In genomic region chr16:75252049-75252864, GRCh38 we compare ENCODE assay signal across 1 cellular context.
TF ChIP-seq lines count a peak whose summit lies in the region.

No MANE protein-coding gene starts in this region.

TF ChIP-seq in K562, 482 proteins besides CTCF, POLR2A, EP300 and RAD21 (continued from another document):
- TF ChIP-seq TFAP4 (CRISPR knock-in tag; IDR thresholded peaks at IDR 0.05; ENCODE audit: borderline replicate concordance): peak; percentile 21; the same call in 1 of the 2 replicates
- peak; percentile 41; the same call in 1 of the 2 replicates for TF ChIP-seq MAX (CRISPR knock-in tag; IDR thresholded peaks at IDR 0.05)
- TF ChIP-seq NR2C1 (IDR thresholded peaks at IDR 0.05): no peak
- TF ChIP-seq NR2C1 (tag; IDR thresholded peaks at IDR 0.05): no peak
- TF ChIP-seq KDM4B (IDR thresholded peaks at IDR 0.05; ENCODE audit: borderline replicate concordance in 2 of 2, low read depth in 1 of 2): no peak
- TF ChIP-seq YY1 (IDR thresholded peaks at IDR 0.05; ENCODE audit: borderline replicate concordance in 1 of 3, control insufficient read depth in 1 of 3, extremely low read depth in 1 of 3, insufficient read depth in 3 of 3, insufficient read length in 1 of 3, insufficient replicate concordance in 2 of 3, low read depth in 1 of 3, low read length in 2 of 3): no peak
- TF ChIP-seq FOXP1 (CRISPR knock-in tag; IDR thresholded peaks at IDR 0.05): 0 out of 2 replicates have a peak, but pooled peaks have one; percentile 30
